8 cellular contexts compared by ENCODE assay signal in the genomic region with DNA sequence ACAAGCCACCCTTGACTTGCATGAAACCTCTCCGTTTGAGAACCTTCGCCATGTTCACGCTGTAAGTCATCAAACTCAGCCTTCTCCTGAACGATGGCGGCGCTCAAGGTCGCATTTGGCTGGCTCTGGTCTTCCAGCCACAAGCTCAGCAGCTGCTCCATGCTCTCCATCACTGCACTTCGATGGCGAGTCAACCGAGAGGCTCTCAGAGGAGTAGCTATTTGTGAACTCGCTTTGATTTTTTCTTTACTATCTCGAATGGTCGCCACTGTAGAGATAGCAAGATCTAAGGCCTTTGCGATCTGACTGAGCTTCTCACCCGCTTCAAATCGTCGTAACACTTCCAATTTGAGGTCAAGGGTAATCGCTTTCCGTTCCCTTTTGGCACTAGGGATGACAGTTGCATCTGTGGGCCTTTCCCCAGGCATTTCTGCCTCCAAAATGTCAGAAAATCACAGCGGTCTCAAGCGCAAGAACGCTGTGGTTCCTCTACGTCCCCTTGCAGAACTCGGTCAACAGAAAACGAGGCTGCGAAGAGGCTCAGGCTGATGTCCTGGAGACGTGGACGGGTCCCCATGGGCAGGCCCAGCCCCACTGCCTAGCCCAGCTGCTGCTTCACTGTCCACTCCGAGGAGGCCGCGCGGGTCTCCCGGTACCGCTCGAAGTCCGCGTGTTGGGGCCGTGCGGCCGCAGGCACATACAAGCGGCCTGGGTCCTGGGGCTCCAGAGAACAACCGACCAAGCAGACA. TPM values are rescaled to one million over a fixed set of nuclear protein-coding genes. Genes with fewer than 3 reads are reported as not detected.
DNase-seq lines count a peak whose midpoint lies in the region; ATAC-seq and TF ChIP-seq lines count a peak whose summit lies in the region.

No MANE protein-coding gene starts in this region.

- H3K27ac ChIP-seq in right atrium auricular region (peak overlapping the region; percentile 93 to 94), smooth muscle cell (ENCODE audit: low read depth) (peak overlapping the region; percentile 80)

- peak overlapping the region; percentile 90 for H3K4me2 ChIP-seq in smooth muscle cell

- ATAC-seq in activated CD8-positive, alpha-beta T cell treated with anti-CD3 and anti-CD28 coated beads for 36 hours, result peak; percentile 4

- WGBS in smooth muscle cell (ENCODE audit: low lambda C conversion rate), result 67% methylated on average over 42 of the region's 42 CpGs

- peaks cover 22% of the 10 kb centered on the region for H3K36me3 Mint-ChIP-seq in activated CD8-positive, alpha-beta T cell treated with anti-CD3 and anti-CD28 coated beads for 36 hours (ENCODE audit: low read depth)

- DNase-seq in AG09309 (ENCODE audit: low read depth) (no peak), HAP-1 (ENCODE audit: low spot score in 2 of 2) (no peak), right atrium auricular region (ENCODE audit: low spot score) (no peak), smooth muscle cell (lab: John Stamatoyannopoulos, UW; ENCODE audit: unreplicated experiment) (no peak), NCI-H1048 (lab: John Stamatoyannopoulos, UW) (no peak), NCI-H82 treated with DMSO at 0.1 percent for 48 hours (lab: John Stamatoyannopoulos, UW; ENCODE audit: unreplicated experiment) (no peak), NCI-H2081 treated with DMSO at 0.1 percent for 48 hours (lab: John Stamatoyannopoulos, UW) (no peak)
- DNase-seq in activated CD8-positive, alpha-beta T cell treated with anti-CD3 and anti-CD28 coated beads for 36 hours, result no peak

- H3K4me3 ChIP-seq in AG09309 (ENCODE audit: control insufficient read depth, low read depth, low read length) (peak overlapping the region; percentile 86), HAP-1 (peak overlapping the region; percentile 88), right atrium auricular region (peak overlapping the region; percentile 68 to 95), smooth muscle cell (peak overlapping the region; percentile 91)

- H3F3A ChIP-seq in smooth muscle cell (ENCODE audit: low read depth), result peaks cover 19% of the 10 kb centered on the region

- H3K4me1 Mint-ChIP-seq in activated CD8-positive, alpha-beta T cell treated with anti-CD3 and anti-CD28 coated beads for 36 hours (ENCODE audit: low read depth), result peaks cover 24% of the 10 kb centered on the region

- CTCF ChIA-PET in activated CD8-positive, alpha-beta T cell treated with anti-CD3 and anti-CD28 coated beads for 36 hours (lab: Charles Lee), result no interaction called here

- intact Hi-C loops in activated CD8-positive, alpha-beta T cell treated with anti-CD3 and anti-CD28 coated beads for 36 hours (cut with micrococcal nuclease), result no loop called here

- H3K9me3 Mint-ChIP-seq in activated CD8-positive, alpha-beta T cell treated with anti-CD3 and anti-CD28 coated beads for 36 hours, result peaks cover 6% of the 10 kb centered on the region

- H2AFZ ChIP-seq in smooth muscle cell (ENCODE audit: low read depth), result peak overlapping the region; percentile 90

- peaks cover 4% of the 10 kb centered on the region; the same call in 1 of the 2 replicates for H3K9me3 ChIP-seq in HAP-1
- H3K9me3 ChIP-seq in right atrium auricular region, result no peaks in the 10 kb centered on the region
- no peaks in the 10 kb centered on the region for H3K9me3 ChIP-seq in smooth muscle cell (replicated peaks; ENCODE audit: low read depth)

- POLR2A ChIA-PET in activated CD8-positive, alpha-beta T cell treated with anti-CD3 and anti-CD28 coated beads for 36 hours (lab: Charles Lee), result interaction anchor here (0.6 to 2.6 kb wide), 4 partner anchors 10 to 52 kb away, joined by 3 to 8 read pairs (median 3); no protein-coding TSS in a partner anchor

- peak overlapping the region; percentile 83 for H3K27ac Mint-ChIP-seq in activated CD8-positive, alpha-beta T cell treated with anti-CD3 and anti-CD28 coated beads for 36 hours

- no peaks in the 10 kb centered on the region for H3K27me3 ChIP-seq in HAP-1 (ENCODE audit: low read depth)
- no peaks in the 10 kb centered on the region for H3K27me3 ChIP-seq in right atrium auricular region
- H3K27me3 ChIP-seq in smooth muscle cell (ENCODE audit: low read depth), result no peaks in the 10 kb centered on the region

- peaks cover 10% of the 10 kb centered on the region for H3K36me3 ChIP-seq in HAP-1 (replicated peaks)
- H3K36me3 ChIP-seq in right atrium auricular region, result no peaks in the 10 kb centered on the region
- H3K36me3 ChIP-seq in smooth muscle cell (ENCODE audit: low read depth), result no peaks in the 10 kb centered on the region

- no peaks in the 10 kb centered on the region for H4K20me1 ChIP-seq in smooth muscle cell (ENCODE audit: low read depth)

- H3K9ac ChIP-seq in smooth muscle cell (ENCODE audit: low read depth), result peak overlapping the region; percentile 89

- no peaks in the 10 kb centered on the region for H3K27me3 Mint-ChIP-seq in activated CD8-positive, alpha-beta T cell treated with anti-CD3 and anti-CD28 coated beads for 36 hours

- H3K4me3 Mint-ChIP-seq in activated CD8-positive, alpha-beta T cell treated with anti-CD3 and anti-CD28 coated beads for 36 hours, result peak overlapping the region; percentile 98

- H3K79me2 ChIP-seq in smooth muscle cell (ENCODE audit: low read depth), result peaks cover 44% of the 10 kb centered on the region

- H3K4me1 ChIP-seq in HAP-1 (peaks cover 4% of the 10 kb centered on the region; the same call in 1 of the 2 replicates), right atrium auricular region (peaks cover 0 to 29% of the 10 kb centered on the region in 2 donors), smooth muscle cell (ENCODE audit: low read depth) (peaks cover 15% of the 10 kb centered on the region)

- in situ Hi-C loops in HAP-1 (cut with MboI; ENCODE audit: low sequenced_read_pairs), result no loop called here

- TF ChIP-seq CTCF in AG09309 (IDR thresholded peaks at IDR 0.05; ENCODE audit: control insufficient read depth, insufficient read depth, low read depth, low read length, missing control alignments) (no peak), right atrium auricular region (IDR thresholded peaks at IDR 0.05) (no peak), smooth muscle cell (IDR thresholded peaks at IDR 0.05; ENCODE audit: borderline replicate concordance, insufficient read depth, poor library complexity, severe bottlenecking) (no peak)
- TF ChIP-seq CTCF in activated CD8-positive, alpha-beta T cell treated with anti-CD3 and anti-CD28 coated beads for 36 hours (IDR thresholded peaks at IDR 0.05), result no peak

RNA-seq across cellular contexts. Expression of gene DEF8, which starts 23.1 kb away (rescaled TPM):
- total RNA-seq in activated CD8-positive, alpha-beta T cell treated with anti-CD3 and anti-CD28 coated beads for 36 hours, result 10 to 100 TPM; 18.4 to 21.2 TPM
- 10 to 100 TPM; 50.1 to 69.8 TPM for total RNA-seq in right atrium auricular region
- total RNA-seq in smooth muscle cell, result 63.6 and 85.3 TPM in 2 replicates
- 93.7 and 97.0 TPM in 2 replicates for polyA plus RNA-seq in smooth muscle cell

RNA-seq across cellular contexts. Expression of gene DBNDD1, which starts 47.6 kb away (rescaled TPM):
- under 1 TPM; 0.52 to 0.96 TPM for total RNA-seq in activated CD8-positive, alpha-beta T cell treated with anti-CD3 and anti-CD28 coated beads for 36 hours
- total RNA-seq in right atrium auricular region (1 to 10 TPM; 2.9 to 6.2 TPM), smooth muscle cell (3.5 and 3.8 TPM in 2 replicates)
- polyA plus RNA-seq in smooth muscle cell, result 3.3 and 7.0 TPM in 2 replicates

RNA-seq across cellular contexts. Expression of gene TUBB3, which starts 48.5 kb away (rescaled TPM):
- 1 to 10 TPM in 1 of 2 experiments, under 1 TPM in 1; 0.27 to 1.2 TPM for total RNA-seq in activated CD8-positive, alpha-beta T cell treated with anti-CD3 and anti-CD28 coated beads for 36 hours
- total RNA-seq in right atrium auricular region, result 1 to 10 TPM; 2.2 to 6.4 TPM
- 213 and 234 TPM in 2 replicates for total RNA-seq in smooth muscle cell
- 198 and 303 TPM in 2 replicates for polyA plus RNA-seq in smooth muscle cell

RNA-seq across cellular contexts. Expression of gene MC1R, which starts 53.0 kb away (rescaled TPM):
- 1 to 10 TPM; 2.0 to 2.5 TPM for total RNA-seq in activated CD8-positive, alpha-beta T cell treated with anti-CD3 and anti-CD28 coated beads for 36 hours
- total RNA-seq in right atrium auricular region (1 to 10 TPM in 1 of 2 donors, under 1 TPM in 1; 0.63 to 1.8 TPM), smooth muscle cell (12.4 and 14.5 TPM in 2 replicates)
- 16.7 and 16.8 TPM in 2 replicates for polyA plus RNA-seq in smooth muscle cell

Comparison
In these comparisons a context has a peak if more than half of its experiments do, and no peak if none do; other contexts are left out.
1. RNA of gene TUBB3, which starts 48.5 kb away (total RNA-seq): 213 to 234 TPM in smooth muscle cell; 2.2 to 6.4 TPM in right atrium auricular region and 0.27 to 1.2 TPM in activated CD8-positive, alpha-beta T cell treated with anti-CD3 and anti-CD28 coated beads for 36 hours; every median in the first group is over 10 times any median in the second.
2. Peak in every context shown above with its lines, with median percentiles within 50 percentile points of each other: H3K4me3 ChIP-seq.